10 cellular contexts compared by ENCODE assay signal in genomic region chr11:130737866-130738431, GRCh38.
DNase-seq lines count a peak whose midpoint lies in the region; ATAC-seq and TF ChIP-seq lines count a peak whose summit lies in the region.
"Had no signal": no experiment of that assay in that cellular context is flagged by ENCODE, and none has a peak within 500 bp of the region (broad histone marks: within the 10 kb centered on the region; RNA-seq: fewer than 3 reads in every experiment).

No MANE protein-coding gene starts in this region.

- no peaks in the 10 kb centered on the region for H3K79me2 ChIP-seq in parathyroid adenoma

- H4K20me1 ChIP-seq in BLaER1 treated with 17β-estradiol and CSF1 and Interleukin-3, amounts not matched to agents 10 nM and 100 nM = no peaks in the 10 kb centered on the region

- CTCF ChIA-PET in RWPE1 (lab: Yijun Ruan, JAX) = no interaction called here

- peak overlapping the region in 9 of 11 experiments; percentile 25 to 76 (median 49); a peak in 18 of 22 replicates for H3K4me2 ChIP-seq in BLaER1 treated with 17β-estradiol and CSF1 and Interleukin-3, amounts not matched to agents 10 nM and 100 nM
- H3K4me2 ChIP-seq in parathyroid adenoma (ENCODE audit: low read length) = no peak overlapping the region

- ATAC-seq in foreskin keratinocyte = peak; percentile 63

- H2AFZ ChIP-seq in parathyroid adenoma = peak overlapping the region; percentile 22

- H3K36me3 ChIP-seq in BLaER1 treated with 17β-estradiol and CSF1 and Interleukin-3, amounts not matched to agents 10 nM and 100 nM = no peaks in the 10 kb centered on the region
- H3K36me3 ChIP-seq in parathyroid adenoma (ENCODE audit: control insufficient read depth, insufficient read depth, low read length) = no peaks in the 10 kb centered on the region

- no peak overlapping the region for H3K9ac ChIP-seq in BLaER1 treated with 17β-estradiol and CSF1 and Interleukin-3, amounts not matched to agents 10 nM and 100 nM
- no peak overlapping the region for H3K9ac ChIP-seq in parathyroid adenoma

- DNase-seq in RWPE1 (ENCODE audit: low spot score) = no peak
- peak in 1 of 2 donors; percentile 42 for DNase-seq in foreskin keratinocyte
- no peak for DNase-seq in activated T-cell treated with anti-CD3 and anti-CD28 coated beads for 4 hours
- DNase-seq in stimulated activated CD4-positive, alpha-beta T cell treated with anti-CD3 and anti-CD28 coated beads, Interleukin-4, amount 100 ng/mL, for 1 hour = no peak
- no peak for DNase-seq in NCI-H446 (lab: John Stamatoyannopoulos, UW)
- DNase-seq in SHP77 (lab: John Stamatoyannopoulos, UW) = no peak
- DNase-seq: anterior cingulate cortex, NCI-H1436 treated with DMSO at 0.1 percent for 48 hours had no signal

- H3K4me1 ChIP-seq in BLaER1 treated with 17β-estradiol and CSF1 and Interleukin-3, amounts not matched to agents 10 nM and 100 nM = peaks cover 14 to 28% (median 25%) of the 10 kb centered on the region in 10 experiments
- H3K4me1 ChIP-seq in foreskin keratinocyte = peaks cover 14% of the 10 kb centered on the region
- H3K4me1 ChIP-seq in parathyroid adenoma = no peaks in the 10 kb centered on the region

- TF ChIP-seq CTCF in RWPE1 (conservative IDR thresholded peaks at IDR 0.05; ENCODE audit: low read depth) (no peak), foreskin keratinocyte (conservative IDR thresholded peaks at IDR 0.05) (no peak), parathyroid adenoma (IDR thresholded peaks at IDR 0.05) (no peak)

- no peak overlapping the region for H3K27ac ChIP-seq in BLaER1 treated with 17β-estradiol and CSF1 and Interleukin-3, amounts not matched to agents 10 nM and 100 nM
- H3K27ac ChIP-seq in RWPE1 = peak overlapping the region; percentile 40; the same call in 1 of the 2 replicates
- no peak overlapping the region for H3K27ac ChIP-seq in foreskin keratinocyte
- no peak overlapping the region for H3K27ac ChIP-seq in parathyroid adenoma

- H3K4me3 ChIP-seq in BLaER1 treated with 17β-estradiol and CSF1 and Interleukin-3, amounts not matched to agents 10 nM and 100 nM = no peak overlapping the region
- no peak overlapping the region for H3K4me3 ChIP-seq in parathyroid adenoma (ENCODE audit: low read depth, low read length)

- POLR2A ChIA-PET in RWPE1 (lab: Yijun Ruan, JAX; ENCODE audit: low non-redundant PET) = no interaction called here

- peaks cover 36 to 65% (median 42%) of the 10 kb centered on the region in 11 experiments for H3K9me3 ChIP-seq in BLaER1 treated with 17β-estradiol and CSF1 and Interleukin-3, amounts not matched to agents 10 nM and 100 nM (replicated peaks in 1 of 11)
- no peaks in the 10 kb centered on the region for H3K9me3 ChIP-seq in parathyroid adenoma (ENCODE audit: control insufficient read depth, low read length)

- H3K27me3 ChIP-seq in BLaER1 treated with 17β-estradiol and CSF1 and Interleukin-3, amounts not matched to agents 10 nM and 100 nM = no peaks in the 10 kb centered on the region
- no peaks in the 10 kb centered on the region for H3K27me3 ChIP-seq in foreskin keratinocyte
- no peaks in the 10 kb centered on the region for H3K27me3 ChIP-seq in parathyroid adenoma (ENCODE audit: control insufficient read depth, insufficient read depth, low read length)
